In genomic region chr4:182862921-182863320, GRCh38 we compare ENCODE assay signal across 12 cellular contexts. TPM values are rescaled to one million over a fixed set of nuclear protein-coding genes. Genes with fewer than 3 reads are reported as not detected.
DNase-seq lines count a peak whose midpoint lies in the region; ATAC-seq and TF ChIP-seq lines count a peak whose summit lies in the region.
"Had no signal": no experiment of that assay in that cellular context is flagged by ENCODE, and none has a peak within 500 bp of the region (broad histone marks: within the 10 kb centered on the region; RNA-seq: fewer than 3 reads in every experiment).

No MANE protein-coding gene starts in this region.

- no peaks in the 10 kb centered on the region for H3K27me3 ChIP-seq in body of pancreas

- no peak for TF ChIP-seq POLR2A in body of pancreas (IDR thresholded peaks at IDR 0.05)

- intact Hi-C loops in body of pancreas (cut with DNase I) (no loop called here), mucosa of descending colon (cut with DNase I, micrococcal nuclease) (no loop called here)

- no peaks in the 10 kb centered on the region for H3K36me3 Mint-ChIP-seq in T-helper 2 cell treated with Interferon-gamma antibody and Interleukin-4, amounts not matched to agents 5 μg/mL and 100 μg/mL, for 36 hours (ENCODE audit: low read depth)
- H3K36me3 Mint-ChIP-seq in natural killer cell treated with Interleukin-12 subunit alpha and Interleukin-12 subunit beta and Interleukin-15 and Interleukin-18, amount 100 ng/mL, for 72 hours, result no peaks in the 10 kb centered on the region
- H3K36me3 Mint-ChIP-seq: natural killer cell had no signal

- H3K9me3 Mint-ChIP-seq in T-helper 2 cell treated with Interferon-gamma antibody and Interleukin-4, amounts not matched to agents 5 μg/mL and 100 μg/mL, for 36 hours, result no peaks in the 10 kb centered on the region
- H3K9me3 Mint-ChIP-seq in natural killer cell treated with Interleukin-12 subunit alpha and Interleukin-12 subunit beta and Interleukin-15 and Interleukin-18, amount 100 ng/mL, for 72 hours, result no peaks in the 10 kb centered on the region
- peaks cover 11 to 15% of the 10 kb centered on the region in 2 donors for H3K9me3 Mint-ChIP-seq in stimulated activated naive CD8-positive, alpha-beta T cell treated with anti-CD3 and anti-CD28 coated beads, Interleukin-15, amount 100 ng/mL, for 72 hours
- H3K9me3 Mint-ChIP-seq: dendritic cell treated with granulocyte-macrophage colony-stimulating factor and Interleukin-4, amounts not matched to agents 40 ng/mL and 50 ng/mL, for 4 days; natural killer cell had no signal

- 10 to 13% methylated on average over 4 to 12 of the region's 12 CpGs for WGBS in body of pancreas, 2 donors

- H3K4me3 ChIP-seq in body of pancreas (no peak overlapping the region), mucosa of descending colon (no peak overlapping the region)
- H3K4me3 ChIP-seq: smooth muscle cell had no signal

- H3K27me3 Mint-ChIP-seq in T-helper 2 cell treated with Interferon-gamma antibody and Interleukin-4, amounts not matched to agents 5 μg/mL and 100 μg/mL, for 36 hours (ENCODE audit: low read depth), result no peaks in the 10 kb centered on the region
- H3K27me3 Mint-ChIP-seq in natural killer cell treated with Interleukin-12 subunit alpha and Interleukin-12 subunit beta and Interleukin-15 and Interleukin-18, amount 100 ng/mL, for 72 hours, result no peaks in the 10 kb centered on the region
- no peaks in the 10 kb centered on the region for H3K27me3 Mint-ChIP-seq in stimulated activated naive CD8-positive, alpha-beta T cell treated with anti-CD3 and anti-CD28 coated beads, Interleukin-15, amount 100 ng/mL, for 72 hours
- H3K27me3 Mint-ChIP-seq: dendritic cell treated with granulocyte-macrophage colony-stimulating factor and Interleukin-4, amounts not matched to agents 40 ng/mL and 50 ng/mL, for 4 days had no signal

- peaks cover 24% of the 10 kb centered on the region for H3K4me1 ChIP-seq in body of pancreas
- H3K4me1 ChIP-seq in mucosa of descending colon (ENCODE audit: low read depth), result no peaks in the 10 kb centered on the region

- peak overlapping the region; percentile 70 to 89 (median 79) for H3K27ac ChIP-seq in body of pancreas

- H3K36me3 ChIP-seq in body of pancreas (replicated peaks in 1 of 2; ENCODE audit: insufficient read depth in 1 of 2, low read depth in 2 of 2) (no peaks in the 10 kb centered on the region), mucosa of descending colon (ENCODE audit: low read depth) (no peaks in the 10 kb centered on the region)

- no peak overlapping the region for H3K27ac Mint-ChIP-seq in T-helper 2 cell treated with Interferon-gamma antibody and Interleukin-4, amounts not matched to agents 5 μg/mL and 100 μg/mL, for 36 hours
- no peak overlapping the region for H3K27ac Mint-ChIP-seq in natural killer cell treated with Interleukin-12 subunit alpha and Interleukin-12 subunit beta and Interleukin-15 and Interleukin-18, amount 100 ng/mL, for 72 hours
- no peak overlapping the region for H3K27ac Mint-ChIP-seq in stimulated activated naive CD8-positive, alpha-beta T cell treated with anti-CD3 and anti-CD28 coated beads, Interleukin-15, amount 100 ng/mL, for 72 hours
- H3K27ac Mint-ChIP-seq: dendritic cell treated with granulocyte-macrophage colony-stimulating factor and Interleukin-4, amounts not matched to agents 40 ng/mL and 50 ng/mL, for 4 days had no signal

- DNase-seq in DMS153 (lab: John Stamatoyannopoulos, UW), result peak; percentile 70
- peak; percentile 77 for DNase-seq in NCI-H2029 treated with DMSO at 0.1 percent for 48 hours (lab: John Stamatoyannopoulos, UW)
- DNase-seq in body of pancreas, result peak; percentile 93 to 98 (median 94)
- peak in 2 of 3 donors; percentile 49 to 61 for DNase-seq in mucosa of descending colon
- no peak for DNase-seq in T-helper 2 cell treated with Interferon-gamma antibody and Interleukin-4, amounts not matched to agents 5 μg/mL and 100 μg/mL, for 36 hours (ENCODE audit: low spot score)
- no peak for DNase-seq in natural killer cell treated with Interleukin-12 subunit alpha and Interleukin-12 subunit beta and Interleukin-15 and Interleukin-18, amount 100 ng/mL, for 72 hours (ENCODE audit: low spot score)
- no peak for DNase-seq in stimulated activated naive CD8-positive, alpha-beta T cell treated with anti-CD3 and anti-CD28 coated beads, Interleukin-15, amount 100 ng/mL, for 72 hours
- DNase-seq: activated T-cell treated with anti-CD3 and anti-CD28 coated beads for 4 hours, natural killer cell had no signal

- H3K4me1 Mint-ChIP-seq in T-helper 2 cell treated with Interferon-gamma antibody and Interleukin-4, amounts not matched to agents 5 μg/mL and 100 μg/mL, for 36 hours (ENCODE audit: low read depth), result no peaks in the 10 kb centered on the region
- no peaks in the 10 kb centered on the region for H3K4me1 Mint-ChIP-seq in natural killer cell treated with Interleukin-12 subunit alpha and Interleukin-12 subunit beta and Interleukin-15 and Interleukin-18, amount 100 ng/mL, for 72 hours (ENCODE audit: low read depth in 2 of 2)
- H3K4me1 Mint-ChIP-seq in stimulated activated naive CD8-positive, alpha-beta T cell treated with anti-CD3 and anti-CD28 coated beads, Interleukin-15, amount 100 ng/mL, for 72 hours, result no peaks in the 10 kb centered on the region
- H3K4me1 Mint-ChIP-seq: natural killer cell had no signal

- no peak overlapping the region for H3K4me3 Mint-ChIP-seq in T-helper 2 cell treated with Interferon-gamma antibody and Interleukin-4, amounts not matched to agents 5 μg/mL and 100 μg/mL, for 36 hours
- no peak overlapping the region for H3K4me3 Mint-ChIP-seq in natural killer cell treated with Interleukin-12 subunit alpha and Interleukin-12 subunit beta and Interleukin-15 and Interleukin-18, amount 100 ng/mL, for 72 hours
- no peak overlapping the region for H3K4me3 Mint-ChIP-seq in stimulated activated naive CD8-positive, alpha-beta T cell treated with anti-CD3 and anti-CD28 coated beads, Interleukin-15, amount 100 ng/mL, for 72 hours
- H3K4me3 Mint-ChIP-seq: dendritic cell treated with granulocyte-macrophage colony-stimulating factor and Interleukin-4, amounts not matched to agents 40 ng/mL and 50 ng/mL, for 4 days; natural killer cell had no signal

- H3K9me3 ChIP-seq in body of pancreas, result no peaks in the 10 kb centered on the region
- H3K9me3 ChIP-seq in mucosa of descending colon, result no peaks in the 10 kb centered on the region

- TF ChIP-seq CTCF in body of pancreas (IDR thresholded peaks at IDR 0.05) (peak in 1 of 7 experiments; percentile 7), mucosa of descending colon (IDR thresholded peaks at IDR 0.05) (no peak)

- ATAC-seq in body of pancreas, result peak; percentile 93
- peak; percentile 86 for ATAC-seq in mucosa of descending colon
- ATAC-seq in natural killer cell treated with Interleukin-12 subunit alpha and Interleukin-12 subunit beta and Interleukin-15 and Interleukin-18, amount 100 ng/mL, for 72 hours, result no peak
- no peak for ATAC-seq in stimulated activated naive CD8-positive, alpha-beta T cell treated with anti-CD3 and anti-CD28 coated beads, Interleukin-15, amount 100 ng/mL, for 72 hours
- no peak for ATAC-seq in GM21447 (IDR thresholded peaks at IDR 0.05; ENCODE audit: unreplicated experiment)
- ATAC-seq: natural killer cell had no signal

RNA-seq across cellular contexts. Expression of gene DCTD, which starts 54.3 kb away (rescaled TPM):
- total RNA-seq in body of pancreas, result 10 to 100 TPM; 27.0 to 39.7 TPM
- 10 to 100 TPM; 53.3 to 63.7 (median 55.4) TPM for total RNA-seq in mucosa of descending colon
- total RNA-seq in natural killer cell treated with Interleukin-12 subunit alpha and Interleukin-12 subunit beta and Interleukin-15 and Interleukin-18, amount 100 ng/mL, for 72 hours, result 100 to 1,000 TPM in 1 of 2 donors, 10 to 100 TPM in 1; 83.6 to 135 TPM

Comparison
In these comparisons a context has a peak if more than half of its experiments do, and no peak if none do; other contexts are left out.
1. DNase-seq: peak in DMS153 (single experiment), NCI-H2029 treated with DMSO at 0.1 percent for 48 hours (single experiment), body of pancreas (4 of 4) and mucosa of descending colon (2 of 3); none in T-helper 2 cell treated with Interferon-gamma antibody and Interleukin-4, amounts not matched to agents 5 μg/mL and 100 μg/mL, for 36 hours (single experiment), natural killer cell treated with Interleukin-12 subunit alpha and Interleukin-12 subunit beta and Interleukin-15 and Interleukin-18, amount 100 ng/mL, for 72 hours (single experiment) and stimulated activated naive CD8-positive, alpha-beta T cell treated with anti-CD3 and anti-CD28 coated beads, Interleukin-15, amount 100 ng/mL, for 72 hours (0 of 2).
2. ATAC-seq: peak in body of pancreas (single experiment) and mucosa of descending colon (single experiment); none in natural killer cell treated with Interleukin-12 subunit alpha and Interleukin-12 subunit beta and Interleukin-15 and Interleukin-18, amount 100 ng/mL, for 72 hours (0 of 2), stimulated activated naive CD8-positive, alpha-beta T cell treated with anti-CD3 and anti-CD28 coated beads, Interleukin-15, amount 100 ng/mL, for 72 hours (single experiment) and GM21447 (single experiment).